ENCODE assay signal across 21 cellular contexts in genomic region chr21:45485686-45486442, GRCh38. TPM values are rescaled to one million over a fixed set of nuclear protein-coding genes. Genes with fewer than 3 reads are reported as not detected.
DNase-seq lines count a peak whose midpoint lies in the region; ATAC-seq, FAIRE-seq and TF ChIP-seq lines count a peak whose summit lies in the region.
"Had no signal": no experiment of that assay in that cellular context is flagged by ENCODE, and none has a peak within 500 bp of the region (broad histone marks: within the 10 kb centered on the region; RNA-seq: fewer than 3 reads in every experiment).

No MANE protein-coding gene starts in this region.

- H3K4ac ChIP-seq in neuronal stem cell (ENCODE audit: low read length): no peak overlapping the region

- no peak overlapping the region for H3K27ac ChIP-seq in right cardiac atrium (ENCODE audit: low read length)
- no peak overlapping the region for H3K27ac ChIP-seq in neuronal stem cell (replicated peaks; ENCODE audit: low read length)
- H3K27ac ChIP-seq: RWPE1, SK-N-MC had no signal

- H4K91ac ChIP-seq in neuronal stem cell (ENCODE audit: low read depth, low read length, poor library complexity): no peak overlapping the region

- TF ChIP-seq CTCF in chondrocyte (IDR thresholded peaks at IDR 0.05): no peak

- peak overlapping the region; percentile 92 for H4K8ac ChIP-seq in neuronal stem cell (ENCODE audit: low read depth, low read length)

- H3K27me3 Mint-ChIP-seq in chondrocyte (ENCODE audit: low read depth): no peaks in the 10 kb centered on the region
- H3K27me3 Mint-ChIP-seq: CD4-positive, alpha-beta T cell had no signal

- H3K4me3 ChIP-seq in right cardiac atrium (ENCODE audit: low read length) (no peak overlapping the region), neuronal stem cell (ENCODE audit: low read length in 2 of 2) (no peak overlapping the region)
- H3K4me3 ChIP-seq: BLaER1 treated with 17β-estradiol and CSF1 and Interleukin-3, amounts not matched to agents 10 nM and 100 nM; SK-N-MC had no signal

- intact Hi-C loops in right cardiac atrium (cut with DNase I) (no loop called here), cardiac septum (cut with DNase I) (no loop called here)

- H3K4me1 Mint-ChIP-seq in chondrocyte (ENCODE audit: low read depth): peaks cover 11% of the 10 kb centered on the region

- no peak overlapping the region for H2BK12ac ChIP-seq in neuronal stem cell (ENCODE audit: low read length)

- peak overlapping the region; percentile 48 for H3K18ac ChIP-seq in neuronal stem cell (ENCODE audit: low read length)

- peaks cover 0 to 15% of the 10 kb centered on the region in 2 donors for H3K36me3 ChIP-seq in neuronal stem cell (replicated peaks in 1 of 2; ENCODE audit: control insufficient read depth in 2 of 2, insufficient read depth in 2 of 2, low read length in 2 of 2)

- H3K9me3 ChIP-seq in right cardiac atrium (ENCODE audit: control insufficient read depth, low read length): no peaks in the 10 kb centered on the region
- H3K9me3 ChIP-seq in neuronal stem cell (replicated peaks in 1 of 2; ENCODE audit: control insufficient read depth in 2 of 2, insufficient read depth in 1 of 2, low read depth in 1 of 2, low read length in 2 of 2): peaks cover 0 to 6% of the 10 kb centered on the region in 2 donors
- H3K9me3 ChIP-seq: BLaER1 treated with 17β-estradiol and CSF1 and Interleukin-3, amounts not matched to agents 10 nM and 100 nM had no signal

- H3K23ac ChIP-seq in neuronal stem cell (ENCODE audit: low read depth, low read length, poor library complexity): peak overlapping the region; percentile 91

- peaks cover 2% of the 10 kb centered on the region for H3K79me1 ChIP-seq in neuronal stem cell (ENCODE audit: low read depth, low read length)

- peaks cover 16% of the 10 kb centered on the region for H3K36me3 Mint-ChIP-seq in chondrocyte (ENCODE audit: low read depth)

- DNase-seq in right cardiac atrium (peak in 2 of 3 donors; percentile 32 to 35), cardiac septum (ENCODE audit: low spot score) (no peak), chondrocyte (ENCODE audit: low spot score) (peak; percentile 60), neuronal stem cell (ENCODE audit: low spot score) (no peak), GM19239 (ENCODE audit: insufficient read length, low spot score) (no peak)
- DNase-seq: CD4-positive, alpha-beta T cell; NCI-H1048; NCI-H1417; NCI-H1694 treated with DMSO at 0.1 percent for 48 hours; NCI-H2081; NCI-H2227 treated with DMSO at 0.1 percent for 48 hours; NCI-H510A; NCI-H69; SHP77 treated with DMSO at 0.1 percent for 48 hours had no signal

- H3K9ac ChIP-seq in neuronal stem cell (ENCODE audit: low read depth, low read length, poor library complexity): peak overlapping the region; percentile 77
- H3K9ac ChIP-seq: BLaER1 treated with 17β-estradiol and CSF1 and Interleukin-3, amounts not matched to agents 10 nM and 100 nM had no signal

- H3K4me1 ChIP-seq in right cardiac atrium (ENCODE audit: control insufficient read depth, insufficient read depth, low read length): no peaks in the 10 kb centered on the region
- H3K4me1 ChIP-seq in neuronal stem cell (ENCODE audit: control insufficient read depth in 2 of 2, insufficient read depth in 1 of 2, low read depth in 1 of 2, low read length in 2 of 2): peaks cover 9 to 16% of the 10 kb centered on the region in 2 donors

- no peak overlapping the region for H3K4me2 ChIP-seq in neuronal stem cell (ENCODE audit: insufficient read depth, low read length, poor library complexity, severe bottlenecking)

- H3K14ac ChIP-seq in neuronal stem cell (ENCODE audit: low read length): peak overlapping the region; percentile 38

- no peaks in the 10 kb centered on the region for H3K27me3 ChIP-seq in right cardiac atrium (ENCODE audit: control insufficient read depth, insufficient read depth)
- H3K27me3 ChIP-seq in neuronal stem cell (ENCODE audit: control insufficient read depth in 3 of 3, insufficient read depth in 3 of 3, low read depth in 1 of 3, low read length in 3 of 3): peaks cover 0 to 33% (median 0%) of the 10 kb centered on the region in 3 experiments
- H3K27me3 ChIP-seq: BLaER1 treated with 17β-estradiol and CSF1 and Interleukin-3, amounts not matched to agents 10 nM and 100 nM had no signal

- no peaks in the 10 kb centered on the region for H3K9me3 Mint-ChIP-seq in chondrocyte (ENCODE audit: low read depth)
- H3K9me3 Mint-ChIP-seq: CD4-positive, alpha-beta T cell had no signal

- H2BK120ac ChIP-seq in neuronal stem cell (ENCODE audit: low read depth, low read length): no peak overlapping the region

- H3K27ac Mint-ChIP-seq in chondrocyte (ENCODE audit: unreplicated experiment): no peak overlapping the region
- H3K27ac Mint-ChIP-seq: CD4-positive, alpha-beta T cell had no signal

- no peak overlapping the region for H2BK5ac ChIP-seq in neuronal stem cell (ENCODE audit: low read length)

- H2AFZ ChIP-seq in neuronal stem cell (ENCODE audit: low read length): no peak overlapping the region

- no peak overlapping the region for H2BK15ac ChIP-seq in neuronal stem cell (ENCODE audit: low read length)

- ATAC-seq in right cardiac atrium (no peak), HG02642 (IDR thresholded peaks at IDR 0.05; ENCODE audit: poor library complexity, unreplicated experiment) (no peak), HG03139 (IDR thresholded peaks at IDR 0.05; ENCODE audit: unreplicated experiment) (no peak)

- FAIRE-seq in GM19239 (lab: Jason Lieb, UNC): no peak
- FAIRE-seq: G401.6, H54 had no signal

- no peak overlapping the region for H3K4me3 Mint-ChIP-seq in chondrocyte (ENCODE audit: unreplicated experiment)
- H3K4me3 Mint-ChIP-seq: CD4-positive, alpha-beta T cell had no signal

- H2AK5ac ChIP-seq in neuronal stem cell (ENCODE audit: low read depth, low read length): peak overlapping the region; percentile 70

- WGBS in right cardiac atrium: 92% methylated on average over 25 of the region's 25 CpGs
- no CpG with 5 or more reads among the region's 25 CpGs for WGBS in neuronal stem cell (ENCODE audit: extremely low coverage in 2 of 2, insufficient read length in 2 of 2, insufficient replicate concordance in 1 of 2), 2 donors

RNA-seq across cellular contexts. Expression of gene SLC19A1, which starts 56.4 kb away (rescaled TPM):
- total RNA-seq in right cardiac atrium (1 to 10 TPM; 2.3 to 5.0 (median 3.8) TPM), cardiac septum (2.7 TPM), chondrocyte (6.5 to 12.7 TPM (median 7.8 TPM) in 3 replicates)
- polyA plus RNA-seq in right cardiac atrium: 3.9 TPM
- 16.6 TPM for polyA plus RNA-seq in neuronal stem cell (2013, experiment 1 of 2)
- 16.2 TPM for polyA plus RNA-seq in neuronal stem cell (2013, experiment 2 of 2)

Comparison
In these comparisons a context has a peak if more than half of its experiments do, and no peak if none do; other contexts are left out.
1. DNase-seq: peak in right cardiac atrium (2 of 3) and chondrocyte (single experiment); none in cardiac septum (single experiment), neuronal stem cell (single experiment) and GM19239 (single experiment).